ENCODE assay signal across 36 cellular contexts in the genomic region with DNA sequence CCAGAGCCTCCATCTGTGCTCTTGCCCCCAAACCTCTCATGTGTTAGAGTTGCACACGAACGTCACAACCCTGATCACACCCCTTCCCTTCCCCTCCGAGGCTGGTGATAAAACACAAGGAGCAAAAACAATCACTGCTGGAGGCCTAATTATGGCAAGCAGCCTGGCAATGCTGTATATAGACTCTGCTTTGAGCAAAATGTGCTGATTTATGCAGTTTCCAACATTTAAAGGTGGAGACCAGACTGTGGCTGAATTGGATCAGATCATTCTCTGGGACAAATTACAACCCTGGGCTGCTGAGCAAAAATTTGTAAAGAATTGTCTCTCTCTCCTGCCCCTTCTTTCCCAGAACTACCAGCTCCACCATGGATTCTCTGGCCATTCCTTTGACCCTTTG.
"Had no signal": no experiment of that assay in that cellular context is flagged by ENCODE, and none has a peak within 500 bp of the region (broad histone marks: within the 10 kb centered on the region; RNA-seq: fewer than 3 reads in every experiment).

No MANE protein-coding gene starts in this region.

- H3K27ac ChIP-seq: adrenal gland, body of pancreas, epithelial cell of prostate, foreskin keratinocyte, gastrocnemius medialis, heart left ventricle, WERI-Rb-1 had no signal

- H3K4me3 ChIP-seq: adrenal gland, body of pancreas, gastrocnemius medialis, heart left ventricle had no signal

- H3K9me3 Mint-ChIP-seq: activated CD8-positive, alpha-beta T cell treated with anti-CD3 and anti-CD28 coated beads for 36 hours; activated naive CD4-positive, alpha-beta T cell treated with anti-CD3 and anti-CD28 coated beads for 36 hours; activated naive CD4-positive, alpha-beta T cell treated with anti-CD3 and anti-CD28 coated beads, Interleukin-2, amount 50 U/mL, for 24 hours; activated naive CD8-positive, alpha-beta T cell treated with anti-CD3 and anti-CD28 coated beads for 36 hours; activated T-cell treated with anti-CD3 and anti-CD28 coated beads, Interleukin-2, amount 50 U/mL, for 4 hours; activated T-helper 1 cell treated with anti-CD3 and anti-CD28 coated beads, Interleukin-12 subunit alpha, Interleukin-12 subunit beta, Interleukin-2, Interleukin-4 antibody, amounts not matched to agents 30 ng/mL and 10 ng/mL and 1 ng/mL, durations not matched to agents 14 hours and 24 hours and 36 hours; activated T-helper 2 cell treated with anti-CD3 and anti-CD28 coated beads, Interferon-gamma antibody, Interleukin-2, Interleukin-4, amounts not matched to agents 10 μg/mL and 5 μg/mL and 100 μg/mL, durations not matched to agents 14 hours and 24 hours and 36 hours; T-helper 2 cell treated with Interferon-gamma antibody and Interleukin-4, amounts not matched to agents 5 μg/mL and 100 μg/mL, for 36 hours had no signal

- FAIRE-seq: colon, endometrium, endothelial cell of umbilical vein had no signal

- DNase-seq: activated B cell treated with CpG ODN at 0.5 μM for 24 hours; activated CD4-positive, alpha-beta T cell treated with anti-CD3 and anti-CD28 coated beads for 48 hours; activated CD4-positive, alpha-beta T cell treated with anti-CD3 and anti-CD28 coated beads, Interleukin-2, amount 50 U/mL, for 1 hour; activated CD4-positive, alpha-beta T cell treated with anti-CD3 and anti-CD28 coated beads, Interleukin-2, amount 50 U/mL, for 48 hours; activated CD8-positive, alpha-beta memory T cell treated with anti-CD3 and anti-CD28 coated beads for 24 hours; activated CD8-positive, alpha-beta T cell treated with anti-CD3 and anti-CD28 coated beads for 36 hours; activated effector memory CD4-positive, alpha-beta T cell treated with anti-CD3 and anti-CD28 coated beads, Interleukin-2, amount 50 U/mL, for 16 hours; activated naive CD4-positive, alpha-beta T cell treated with anti-CD3 and anti-CD28 coated beads for 36 hours; activated naive CD8-positive, alpha-beta T cell treated with anti-CD3 and anti-CD28 coated beads for 36 hours; activated naive CD8-positive, alpha-beta T cell treated with anti-CD3 and anti-CD28 coated beads, Interleukin-2, amount 50 U/mL, for 24 hours; activated T-cell treated with anti-CD3 and anti-CD28 coated beads, Interleukin-2, amount 50 U/mL, for 4 hours; adrenal gland; amygdala; aorta; body of pancreas; caudate nucleus; cortex of kidney; dermis blood vessel endothelial cell; effector CD8-positive, alpha-beta T cell; foreskin keratinocyte; gastrocnemius medialis; glutamatergic neuron; heart left ventricle; T-helper 1 cell; T-helper 17 cell; T1000; WERI-Rb-1 had no signal

- ATAC-seq: activated CD4-positive, CD25-positive, alpha-beta regulatory T cell treated with anti-CD3 and anti-CD28 coated beads, Interleukin-2, amount 50 U/mL, for 24 hours; activated CD8-positive, alpha-beta T cell treated with anti-CD3 and anti-CD28 coated beads for 36 hours; activated naive CD8-positive, alpha-beta T cell treated with anti-CD3 and anti-CD28 coated beads, Interleukin-2, amount 50 U/mL, for 24 hours; activated T-cell treated with anti-CD3 and anti-CD28 coated beads, Interleukin-2, amount 50 U/mL, for 4 hours; body of pancreas; foreskin keratinocyte; gastrocnemius medialis; heart left ventricle; T-helper 17 cell had no signal

- H3K4me1 ChIP-seq: adrenal gland, body of pancreas, foreskin keratinocyte, gastrocnemius medialis had no signal

- H3K27me3 ChIP-seq: adrenal gland, body of pancreas, foreskin keratinocyte, gastrocnemius medialis had no signal

- H3K4me1 Mint-ChIP-seq: activated B cell treated with CpG ODN at 0.5 μM for 24 hours; activated naive CD4-positive, alpha-beta T cell treated with anti-CD3 and anti-CD28 coated beads, Interleukin-2, amount 50 U/mL, for 24 hours; activated naive CD8-positive, alpha-beta T cell treated with anti-CD3 and anti-CD28 coated beads, Interleukin-2, amount 50 U/mL, for 24 hours; T-helper 17 cell had no signal

- H3K36me3 Mint-ChIP-seq: activated naive CD4-positive, alpha-beta T cell treated with anti-CD3 and anti-CD28 coated beads, Interleukin-2, amount 50 U/mL, for 24 hours; activated naive CD8-positive, alpha-beta T cell treated with anti-CD3 and anti-CD28 coated beads for 36 hours had no signal

- H3K36me3 ChIP-seq: adrenal gland, gastrocnemius medialis, heart left ventricle, WERI-Rb-1 had no signal

- H3K9me3 ChIP-seq: adrenal gland, body of pancreas, gastrocnemius medialis had no signal

- H3K27ac Mint-ChIP-seq: activated B cell treated with CpG ODN at 0.5 μM for 24 hours; activated CD8-positive, alpha-beta T cell treated with anti-CD3 and anti-CD28 coated beads for 36 hours; activated naive CD4-positive, alpha-beta T cell treated with anti-CD3 and anti-CD28 coated beads for 36 hours; activated naive CD4-positive, alpha-beta T cell treated with anti-CD3 and anti-CD28 coated beads, Interleukin-2, amount 50 U/mL, for 24 hours; activated naive CD8-positive, alpha-beta T cell treated with anti-CD3 and anti-CD28 coated beads for 36 hours; activated naive CD8-positive, alpha-beta T cell treated with anti-CD3 and anti-CD28 coated beads, Interleukin-2, amount 50 U/mL, for 24 hours; activated T-helper 1 cell treated with anti-CD3 and anti-CD28 coated beads, Interleukin-12 subunit alpha, Interleukin-12 subunit beta, Interleukin-2, Interleukin-4 antibody, amounts not matched to agents 30 ng/mL and 10 ng/mL and 1 ng/mL, durations not matched to agents 14 hours and 24 hours and 36 hours; activated T-helper 2 cell treated with anti-CD3 and anti-CD28 coated beads, Interferon-gamma antibody, Interleukin-2, Interleukin-4, amounts not matched to agents 10 μg/mL and 5 μg/mL and 100 μg/mL, durations not matched to agents 14 hours and 24 hours and 36 hours; T-helper 17 cell; T-helper 2 cell treated with Interferon-gamma antibody and Interleukin-4, amounts not matched to agents 5 μg/mL and 100 μg/mL, for 36 hours had no signal

- H3K4me3 Mint-ChIP-seq: activated B cell treated with CpG ODN at 0.5 μM for 24 hours; activated CD8-positive, alpha-beta T cell treated with anti-CD3 and anti-CD28 coated beads for 36 hours; activated naive CD4-positive, alpha-beta T cell treated with anti-CD3 and anti-CD28 coated beads for 36 hours; activated naive CD4-positive, alpha-beta T cell treated with anti-CD3 and anti-CD28 coated beads, Interleukin-2, amount 50 U/mL, for 24 hours; activated naive CD8-positive, alpha-beta T cell treated with anti-CD3 and anti-CD28 coated beads for 36 hours; activated naive CD8-positive, alpha-beta T cell treated with anti-CD3 and anti-CD28 coated beads, Interleukin-2, amount 50 U/mL, for 24 hours; activated T-cell treated with anti-CD3 and anti-CD28 coated beads, Interleukin-2, amount 50 U/mL, for 4 hours; activated T-helper 1 cell treated with anti-CD3 and anti-CD28 coated beads, Interleukin-12 subunit alpha, Interleukin-12 subunit beta, Interleukin-2, Interleukin-4 antibody, amounts not matched to agents 30 ng/mL and 10 ng/mL and 1 ng/mL, durations not matched to agents 14 hours and 24 hours and 36 hours; T-helper 17 cell; T-helper 2 cell treated with Interferon-gamma antibody and Interleukin-4, amounts not matched to agents 5 μg/mL and 100 μg/mL, for 36 hours had no signal
